ENCODE assay signal across 21 cellular contexts in the genomic region with DNA sequence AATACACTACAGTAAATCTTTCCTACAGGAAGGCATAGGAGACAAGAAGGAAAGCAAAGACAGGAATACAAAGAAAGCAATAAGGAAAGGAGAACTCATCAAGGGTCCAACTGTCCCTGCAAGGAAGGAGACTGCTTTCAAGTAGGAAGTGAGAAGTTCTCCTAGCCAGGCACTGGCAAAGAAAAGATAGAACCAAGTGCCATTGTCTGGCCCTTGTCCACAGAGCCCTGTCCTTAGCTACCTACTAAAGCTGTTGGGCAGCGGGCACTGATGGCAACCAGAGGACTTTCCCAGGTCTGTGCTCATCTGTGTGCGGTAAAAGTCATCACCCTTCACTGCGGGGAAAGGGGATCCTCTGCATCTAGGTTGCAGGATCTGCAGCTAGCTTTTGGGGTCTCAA.
DNase-seq lines count a peak whose midpoint lies in the region; ATAC-seq, FAIRE-seq and TF ChIP-seq lines count a peak whose summit lies in the region.
"Had no signal": no experiment of that assay in that cellular context is flagged by ENCODE, and none has a peak within 500 bp of the region (broad histone marks: within the 10 kb centered on the region; RNA-seq: fewer than 3 reads in every experiment).

No MANE protein-coding gene starts in this region.

- H3K79me2 ChIP-seq in smooth muscle cell (ENCODE audit: low read depth) = no peaks in the 10 kb centered on the region

- no peak overlapping the region for H3K18ac ChIP-seq in neuronal stem cell (ENCODE audit: low read length)

- no peak for FAIRE-seq in RCC 7860 (lab: Jason Lieb, UNC)
- FAIRE-seq: A204.1, GM12878, H54 had no signal

- CTCF ChIA-PET in Panc1 (lab: Charles Lee) = no interaction called here

- ATAC-seq in Panc1 = 0 out of 2 replicates have a peak, but pooled peaks have one; percentile 43
- ATAC-seq: GM12878 had no signal

- no peak overlapping the region for H2AFZ ChIP-seq in neuronal stem cell (ENCODE audit: low read length)
- no peak overlapping the region for H2AFZ ChIP-seq in smooth muscle cell (ENCODE audit: low read depth)

- POLR2A ChIA-PET in Panc1 (lab: Charles Lee) = no interaction called here

- no peak overlapping the region for H2AK5ac ChIP-seq in neuronal stem cell (ENCODE audit: low read depth, low read length)

- H3K27ac ChIP-seq in Panc1 (ENCODE audit: low read length) = no peak overlapping the region
- H3K27ac ChIP-seq in neuronal stem cell (replicated peaks; ENCODE audit: low read length) = no peak overlapping the region
- no peak overlapping the region for H3K27ac ChIP-seq in smooth muscle cell (ENCODE audit: low read depth)
- H3K27ac ChIP-seq: SJCRH30 had no signal

- no peaks in the 10 kb centered on the region for H3K27me3 ChIP-seq in Panc1 (ENCODE audit: control insufficient read depth, insufficient read depth, low read length)
- no peaks in the 10 kb centered on the region for H3K27me3 ChIP-seq in neuronal stem cell (ENCODE audit: control insufficient read depth in 3 of 3, insufficient read depth in 3 of 3, low read depth in 1 of 3, low read length in 3 of 3)
- no peaks in the 10 kb centered on the region for H3K27me3 ChIP-seq in smooth muscle cell (ENCODE audit: low read depth)
- H3K27me3 ChIP-seq: MG63 had no signal

- H3K36me3 ChIP-seq in Panc1 (ENCODE audit: control insufficient read depth, insufficient read depth, low read length) (no peaks in the 10 kb centered on the region), neuronal stem cell (replicated peaks in 1 of 2; ENCODE audit: control insufficient read depth in 2 of 2, insufficient read depth in 2 of 2, low read length in 2 of 2) (peaks cover 0 to 6% of the 10 kb centered on the region in 2 donors), smooth muscle cell (ENCODE audit: low read depth) (no peaks in the 10 kb centered on the region)
- H3K36me3 ChIP-seq: MG63, SJCRH30 had no signal

- no peak for TF ChIP-seq CTCF in Panc1 (IDR thresholded peaks at IDR 0.05)
- no peak for TF ChIP-seq CTCF in smooth muscle cell (IDR thresholded peaks at IDR 0.05; ENCODE audit: borderline replicate concordance, insufficient read depth, poor library complexity, severe bottlenecking)

- H3K4me3 ChIP-seq in Panc1 (ENCODE audit: low read depth in 2 of 2, low read length in 2 of 2) = no peak overlapping the region
- no peak overlapping the region for H3K4me3 ChIP-seq in neuronal stem cell (ENCODE audit: low read length in 2 of 2)
- H3K4me3 ChIP-seq in smooth muscle cell = no peak overlapping the region
- H3K4me3 ChIP-seq: GM12878, MG63, SJCRH30 had no signal

- H3K4ac ChIP-seq in neuronal stem cell (ENCODE audit: low read length) = no peak overlapping the region

- H3K79me1 ChIP-seq in neuronal stem cell (ENCODE audit: low read depth, low read length) = no peaks in the 10 kb centered on the region

- intact Hi-C loops in Panc1 (cut with micrococcal nuclease; ENCODE audit: unreplicated experiment) = loop anchor here (2.0 kb wide), 1 partner anchor 195 kb away; no protein-coding TSS in a partner anchor

- peak; percentile 91 for DNase-seq in NCI-H2029 treated with DMSO at 0.1 percent for 48 hours (lab: John Stamatoyannopoulos, UW)
- DNase-seq in NCI-H2029 (lab: John Stamatoyannopoulos, UW) = no peak
- DNase-seq in NCI-H69 (lab: John Stamatoyannopoulos, UW) = peak; percentile 62
- no peak for DNase-seq in Panc1 (ENCODE audit: low read depth, low spot score)
- DNase-seq in neuronal stem cell (ENCODE audit: low spot score) = no peak
- DNase-seq in RCC 7860 (ENCODE audit: low spot score) = no peak
- no peak for DNase-seq in activated naive CD4-positive, alpha-beta T cell treated with anti-CD3 and anti-CD28 coated beads, Interleukin-2, amount 50 U/mL, for 16 hours
- no peak for DNase-seq in smooth muscle cell (lab: John Stamatoyannopoulos, UW; ENCODE audit: unreplicated experiment)
- DNase-seq: Caco-2; CD4-positive, alpha-beta memory T cell; DMS 273 treated with DMSO at 0.1 percent for 48 hours; MG63; NCI-H1694; NCI-H446 treated with DMSO at 0.1 percent for 48 hours; NCI-H526 treated with DMSO at 0.1 percent for 48 hours; NK-92 treated with Interleukin-12 subunit alpha and Interleukin-12 subunit beta, amount 100 ng/mL, for 24 hours; SJCRH30; T-helper 1 cell had no signal

- no peak overlapping the region for H4K8ac ChIP-seq in neuronal stem cell (ENCODE audit: low read depth, low read length)

- BruUV-seq in Panc1 (replicated peaks; lab: Mats Ljungman, UMichigan) = no TSS peak

- H3K9ac ChIP-seq in neuronal stem cell (ENCODE audit: low read depth, low read length, poor library complexity) = no peak overlapping the region
- no peak overlapping the region for H3K9ac ChIP-seq in smooth muscle cell (ENCODE audit: low read depth)

- no peak overlapping the region for H3K23ac ChIP-seq in neuronal stem cell (ENCODE audit: low read depth, low read length, poor library complexity)

- H4K91ac ChIP-seq in neuronal stem cell (ENCODE audit: low read depth, low read length, poor library complexity) = no peak overlapping the region

- no peak overlapping the region for H3K14ac ChIP-seq in neuronal stem cell (ENCODE audit: low read length)

- H2BK120ac ChIP-seq in neuronal stem cell (ENCODE audit: low read depth, low read length) = no peak overlapping the region

- H2BK5ac ChIP-seq in neuronal stem cell (ENCODE audit: low read length) = peak overlapping the region; percentile 33

- WGBS in neuronal stem cell (ENCODE audit: extremely low coverage in 2 of 2, insufficient read length in 2 of 2, insufficient replicate concordance in 1 of 2), 2 donors = no CpG with 5 or more reads among the region's 3 CpGs
- whole genome bisulfite sequencing in smooth muscle cell (ENCODE audit: low lambda C conversion rate) = 85% methylated on average over 3 of the region's 3 CpGs

- H3K4me1 ChIP-seq in Panc1 (ENCODE audit: control insufficient read depth, insufficient read depth, low read length) (no peaks in the 10 kb centered on the region; the same call in 1 of the 2 replicates), neuronal stem cell (ENCODE audit: control insufficient read depth in 2 of 2, insufficient read depth in 1 of 2, low read depth in 1 of 2, low read length in 2 of 2) (peaks cover 6 to 14% of the 10 kb centered on the region in 2 donors), smooth muscle cell (ENCODE audit: low read depth) (peaks cover 17% of the 10 kb centered on the region)
- H3K4me1 ChIP-seq: Caco-2, SJCRH30 had no signal

- H3K4me2 ChIP-seq in neuronal stem cell (ENCODE audit: insufficient read depth, low read length, poor library complexity, severe bottlenecking) = no peak overlapping the region
- no peak overlapping the region for H3K4me2 ChIP-seq in smooth muscle cell

- no peaks in the 10 kb centered on the region for H3F3A ChIP-seq in smooth muscle cell (ENCODE audit: low read depth)

- H2BK15ac ChIP-seq in neuronal stem cell (ENCODE audit: low read length) = no peak overlapping the region

- no peaks in the 10 kb centered on the region for H4K20me1 ChIP-seq in smooth muscle cell (ENCODE audit: low read depth)

- no peaks in the 10 kb centered on the region for H3K9me3 ChIP-seq in Panc1 (ENCODE audit: control insufficient read depth, insufficient read depth, low read depth, low read length)
- no peaks in the 10 kb centered on the region for H3K9me3 ChIP-seq in neuronal stem cell (replicated peaks in 1 of 2; ENCODE audit: control insufficient read depth in 2 of 2, insufficient read depth in 1 of 2, low read depth in 1 of 2, low read length in 2 of 2)
- no peaks in the 10 kb centered on the region for H3K9me3 ChIP-seq in smooth muscle cell (replicated peaks; ENCODE audit: low read depth)

- in situ Hi-C loops in Panc1 (cut with HindIII; ENCODE audit: low pct_unique_long_range_greater_than_20kb, low sequenced_read_pairs) = no loop called here

- H2BK12ac ChIP-seq in neuronal stem cell (ENCODE audit: low read length) = no peak overlapping the region

Comparison
In these comparisons a context has a peak if more than half of its experiments do, and no peak if none do; other contexts are left out.
1. DNase-seq: peak in NCI-H2029 treated with DMSO at 0.1 percent for 48 hours (single experiment) and NCI-H69 (single experiment); none in NCI-H2029 (single experiment), Panc1 (single experiment), neuronal stem cell (single experiment), RCC 7860 (single experiment), activated naive CD4-positive, alpha-beta T cell treated with anti-CD3 and anti-CD28 coated beads, Interleukin-2, amount 50 U/mL, for 16 hours (single experiment) and smooth muscle cell (single experiment).